Comparison of ENCODE assay signal across 2 cellular contexts in genomic region chr1:1664318-1664717, GRCh38. TPM values are rescaled to one million over a fixed set of nuclear protein-coding genes. Genes with fewer than 3 reads are reported as not detected.
"Had no signal": no experiment of that assay in that cellular context is flagged by ENCODE, and none has a peak within 500 bp of the region (broad histone marks: within the 10 kb centered on the region; RNA-seq: fewer than 3 reads in every experiment).

No MANE protein-coding gene starts in this region.

RNA-seq across cellular contexts. Expression of gene MMP23B, which starts 32.3 kb away (rescaled TPM):
- total RNA-seq: M059J, SK-MEL-5 had no signal
